17 cellular contexts compared by ENCODE assay signal in the genomic region with DNA sequence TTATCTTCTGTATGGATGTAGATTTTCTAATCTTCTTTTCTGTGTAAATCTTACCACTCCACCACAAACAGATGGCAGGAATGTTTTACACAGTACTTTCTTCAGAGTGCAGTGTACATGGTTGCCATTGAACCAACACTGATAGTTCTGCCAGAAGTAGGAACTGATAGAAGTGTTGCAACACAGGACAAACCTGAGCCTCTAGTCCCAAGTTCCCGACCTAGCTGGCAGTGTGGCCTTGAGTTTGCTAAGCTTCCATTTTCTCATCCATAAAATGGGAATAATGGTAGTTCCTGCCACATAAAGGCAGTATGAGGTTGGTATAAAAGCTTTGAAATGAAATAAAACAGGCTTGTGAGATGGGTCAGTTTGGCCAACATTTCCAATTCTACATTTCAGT. TPM values are rescaled to one million over a fixed set of nuclear protein-coding genes. Genes with fewer than 3 reads are reported as not detected.
DNase-seq lines count a peak whose midpoint lies in the region; ATAC-seq, FAIRE-seq and TF ChIP-seq lines count a peak whose summit lies in the region.
"Had no signal": no experiment of that assay in that cellular context is flagged by ENCODE, and none has a peak within 500 bp of the region (broad histone marks: within the 10 kb centered on the region; RNA-seq: fewer than 3 reads in every experiment).

No MANE protein-coding gene starts in this region.

- no peaks in the 10 kb centered on the region for H3K4me1 Mint-ChIP-seq in memory B cell
- H3K4me1 Mint-ChIP-seq: T-cell had no signal

- no peaks in the 10 kb centered on the region for H3K9me3 Mint-ChIP-seq in memory B cell
- H3K9me3 Mint-ChIP-seq: T-cell had no signal

- peak overlapping the region; percentile 35 for H3K27ac Mint-ChIP-seq in memory B cell
- H3K27ac Mint-ChIP-seq: T-cell had no signal

- FAIRE-seq in D721Med (lab: Jason Lieb, UNC), result peak; percentile 95

- H3K36me3 Mint-ChIP-seq in memory B cell, result peaks cover 12% of the 10 kb centered on the region

- no peak for TF ChIP-seq CTCF in D721Med (IDR thresholded peaks at IDR 0.05; ENCODE audit: insufficient read depth, missing control alignments)
- TF ChIP-seq CTCF in VCaP (conservative IDR thresholded peaks at IDR 0.05), result no peak

- DNase-seq in D721Med (ENCODE audit: insufficient read length, low spot score), result no peak
- DNase-seq in MV-4-11 (lab: John Stamatoyannopoulos, UW), result peak; percentile 23
- no peak for DNase-seq in memory B cell (ENCODE audit: low spot score in 2 of 2)
- no peak for DNase-seq in SK-N-DZ (ENCODE audit: low spot score)
- DNase-seq: Caco-2, DMS79, HCEC 1CT, KBM-7, NCI-H1092, NCI-H2107, NCI-H774, T-cell had no signal

- no peak overlapping the region for H3K4me3 Mint-ChIP-seq in memory B cell
- H3K4me3 Mint-ChIP-seq: T-cell had no signal

- no peak for ATAC-seq in memory B cell (ENCODE audit: low read depth)
- ATAC-seq in GM21619 (IDR thresholded peaks at IDR 0.05; ENCODE audit: unreplicated experiment), result no peak
- no peak for ATAC-seq in HG03039 (IDR thresholded peaks at IDR 0.05; ENCODE audit: unreplicated experiment)
- ATAC-seq: Panc1, T-cell had no signal

- 0 out of 2 replicates have a peak overlapping the region, but pooled peaks have one; percentile 16 for H3K27ac ChIP-seq in VCaP
- H3K27ac ChIP-seq: C4-2B had no signal

- H3K27me3 Mint-ChIP-seq in memory B cell, result no peaks in the 10 kb centered on the region
- H3K27me3 Mint-ChIP-seq: T-cell had no signal

RNA-seq across cellular contexts. Expression of a gene that starts 50.8 kb away (rescaled TPM):
- polyA plus RNA-seq in SK-N-DZ (2014; cell fraction: cytosol; rRNA removed), result 12.1 and 15.3 TPM in 2 replicates
- 3.4 and 5.8 TPM in 2 replicates for polyA plus RNA-seq in SK-N-DZ (2014; cell fraction: nucleus; rRNA removed)
